In the genomic region with DNA sequence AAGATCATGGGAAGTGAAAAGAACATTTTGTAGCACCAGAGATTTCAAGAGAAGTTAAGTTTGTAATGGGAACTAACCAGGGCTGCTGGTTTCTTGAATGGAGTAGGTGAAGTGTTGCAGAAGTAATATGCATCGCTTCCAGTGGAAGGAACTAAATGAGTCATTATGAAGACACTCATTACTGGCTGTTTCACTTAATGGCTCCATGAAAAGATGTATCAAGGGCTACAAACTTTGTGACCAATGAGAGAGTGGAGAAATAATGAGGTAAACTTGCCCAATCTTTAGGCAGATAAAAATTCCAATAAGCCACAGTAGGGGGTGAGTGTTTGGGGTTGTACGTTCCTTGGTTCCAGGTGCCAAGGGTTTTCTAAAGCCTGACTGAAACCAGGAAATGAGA, we compare ENCODE assay signal across 14 cellular contexts.
"Had no signal": no experiment of that assay in that cellular context is flagged by ENCODE, and none has a peak within 500 bp of the region (broad histone marks: within the 10 kb centered on the region; RNA-seq: fewer than 3 reads in every experiment).

No MANE protein-coding gene starts in this region.

- DNase-seq: activated CD4-positive, alpha-beta T cell treated with anti-CD3 and anti-CD28 coated beads for 48 hours; activated CD8-positive, alpha-beta memory T cell treated with anti-CD3 and anti-CD28 coated beads, Interleukin-2, amount 50 U/mL, for 48 hours; activated CD8-positive, alpha-beta T cell treated with anti-CD3 and anti-CD28 coated beads, Interleukin-2, amount 10 ng/mL, durations not matched to agents 7 days and 5 days; activated gamma-delta T cell; activated T-cell treated with anti-CD3 and anti-CD28 coated beads, Interleukin-2, amount 50 U/mL, for 72 hours; amniotic stem cell; effector memory CD4-positive, alpha-beta T cell; foreskin melanocyte; head of caudate nucleus; sigmoid colon; stimulated activated CD4-positive, alpha-beta T cell treated with anti-CD3 and anti-CD28 coated beads, Interleukin-1b, Interleukin-23, amount 100 ng/mL, for 48 hours; upper lobe of right lung had no signal

- H3K9me3 ChIP-seq: sigmoid colon, thoracic aorta, upper lobe of right lung had no signal

- H3K27me3 ChIP-seq: sigmoid colon, upper lobe of right lung had no signal

- ATAC-seq: activated CD8-positive, alpha-beta T cell treated with anti-CD3 and anti-CD28 coated beads, Interleukin-2, amount 10 ng/mL, durations not matched to agents 7 days and 5 days; activated T-cell treated with anti-CD3 and anti-CD28 coated beads, Interleukin-2, amount 50 U/mL, for 72 hours; upper lobe of right lung had no signal

- H3K4me1 ChIP-seq: sigmoid colon, upper lobe of right lung had no signal

- H3K4me3 ChIP-seq: lung, sigmoid colon, thoracic aorta, upper lobe of right lung had no signal

- H3K27ac ChIP-seq: sigmoid colon, thoracic aorta, upper lobe of right lung had no signal

- H3K36me3 ChIP-seq: sigmoid colon, thoracic aorta, upper lobe of right lung had no signal
